Comparison of ENCODE assay signal across 1 cellular context in genomic region chr3:49689046-49689886, GRCh38.
TF ChIP-seq lines count a peak whose summit lies in the region.

Gene MST1 (minus strand): TSS chr3:49689474. CDS start chr3:49688691, 783 bp downstream.
Gene RNF123 (plus strand): TSS chr3:49689557. CDS start chr3:49691166, 1,609 bp downstream.

TF ChIP-seq in K562, 482 proteins besides CTCF, POLR2A, EP300 and RAD21 (continued from another document and continues in another):
- TF ChIP-seq, protein P1, sequence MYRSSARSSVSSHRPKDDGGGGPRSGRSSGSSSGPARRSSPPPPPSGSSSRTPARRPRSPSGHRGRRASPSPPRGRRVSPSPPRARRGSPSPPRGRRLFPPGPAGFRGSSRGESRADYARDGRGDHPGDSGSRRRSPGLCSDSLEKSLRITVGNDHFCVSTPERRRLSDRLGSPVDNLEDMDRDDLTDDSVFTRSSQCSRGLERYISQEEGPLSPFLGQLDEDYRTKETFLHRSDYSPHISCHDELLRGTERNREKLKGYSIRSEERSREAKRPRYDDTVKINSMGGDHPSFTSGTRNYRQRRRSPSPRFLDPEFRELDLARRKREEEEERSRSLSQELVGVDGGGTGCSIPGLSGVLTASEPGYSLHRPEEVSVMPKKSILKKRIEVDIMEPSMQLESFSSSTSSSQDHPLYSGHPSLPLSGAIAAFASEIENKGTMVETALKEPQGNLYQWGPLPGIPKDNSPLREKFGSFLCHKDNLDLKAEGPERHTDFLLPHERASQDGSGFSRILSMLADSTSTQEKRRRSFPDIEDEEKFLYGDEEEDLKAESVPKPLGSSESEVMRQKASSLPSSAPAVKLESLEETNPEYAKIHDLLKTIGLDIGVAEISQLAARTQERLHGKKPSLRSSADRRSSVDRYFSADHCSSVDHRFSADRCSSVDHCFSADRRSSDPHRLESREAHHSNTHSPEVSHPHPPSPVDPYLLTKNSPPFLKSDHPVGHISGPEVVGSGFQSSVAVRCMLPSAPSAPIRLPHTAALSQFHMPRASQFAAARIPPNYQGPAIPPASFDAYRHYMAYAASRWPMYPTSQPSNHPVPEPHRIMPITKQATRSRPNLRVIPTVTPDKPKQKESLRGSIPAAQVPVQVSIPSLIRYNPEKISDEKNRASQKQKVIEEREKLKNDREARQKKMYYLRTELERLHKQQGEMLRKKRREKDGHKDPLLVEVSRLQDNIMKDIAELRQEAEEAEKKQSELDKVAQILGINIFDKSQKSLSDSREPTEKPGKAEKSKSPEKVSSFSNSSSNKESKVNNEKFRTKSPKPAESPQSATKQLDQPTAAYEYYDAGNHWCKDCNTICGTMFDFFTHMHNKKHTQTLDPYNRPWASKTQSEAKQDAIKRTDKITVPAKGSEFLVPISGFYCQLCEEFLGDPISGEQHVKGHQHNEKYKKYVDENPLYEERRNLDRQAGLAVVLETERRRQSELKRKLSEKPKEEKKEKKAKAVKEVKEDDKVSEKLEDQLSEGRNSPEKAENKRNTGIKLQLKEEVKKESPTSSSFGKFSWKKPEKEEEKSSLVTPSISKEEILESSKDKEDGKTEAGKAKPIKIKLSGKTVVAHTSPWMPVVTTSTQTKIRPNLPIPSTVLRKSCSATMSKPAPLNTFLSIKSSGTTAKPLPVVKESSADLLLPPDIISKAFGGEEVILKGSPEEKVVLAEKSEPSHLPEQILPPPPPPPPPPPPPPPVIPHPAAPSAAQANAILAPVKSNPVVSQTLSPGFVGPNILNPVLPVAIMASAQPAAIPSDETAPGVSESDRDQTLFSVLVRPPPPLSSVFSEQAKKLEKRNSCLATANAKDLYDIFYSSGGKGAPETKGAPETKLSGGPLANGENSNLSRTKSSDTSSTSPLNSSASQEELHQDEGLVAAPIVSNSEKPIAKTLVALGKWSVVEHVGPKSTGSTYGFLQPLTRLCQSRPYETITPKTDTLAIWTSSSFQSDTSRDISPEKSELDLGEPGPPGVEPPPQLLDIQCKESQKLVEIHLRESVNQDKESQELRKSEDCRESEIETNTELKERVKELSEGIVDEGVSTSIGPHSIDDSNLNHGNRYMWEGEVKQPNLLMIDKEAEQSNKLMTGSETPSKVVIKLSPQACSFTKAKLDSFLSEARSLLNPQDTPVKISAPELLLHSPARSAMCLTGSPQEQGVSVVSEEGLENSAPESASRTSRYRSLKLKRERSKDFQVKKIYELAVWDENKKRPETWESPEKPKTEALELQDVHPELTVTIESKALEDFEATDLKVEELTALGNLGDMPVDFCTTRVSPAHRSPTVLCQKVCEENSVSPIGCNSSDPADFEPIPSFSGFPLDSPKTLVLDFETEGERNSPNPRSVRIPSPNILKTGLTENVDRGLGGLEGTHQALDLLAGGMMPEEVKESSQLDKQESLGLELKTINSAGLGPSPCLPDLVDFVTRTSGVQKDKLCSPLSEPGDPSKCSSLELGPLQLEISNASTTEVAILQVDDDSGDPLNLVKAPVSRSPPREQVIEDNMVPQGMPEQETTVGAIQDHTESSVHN (IDR thresholded peaks at IDR 0.05; ENCODE audit: borderline replicate concordance in 1 of 2, low read depth in 1 of 2) = no peak
- TF ChIP-seq TARDBP (IDR thresholded peaks at IDR 0.05) (no peak), RREB1 (CRISPR knock-in tag; IDR thresholded peaks at IDR 0.05) (no peak), LEF1 (IDR thresholded peaks at IDR 0.05) (no peak), RFX7 (CRISPR knock-in tag; IDR thresholded peaks at IDR 0.05) (no peak), ZFX (CRISPR knock-in tag; IDR thresholded peaks at IDR 0.05) (peak; percentile 77), HBP1 (CRISPR knock-in tag; IDR thresholded peaks at IDR 0.05) (peak; percentile 64; the same call in 1 of the 2 replicates), NUFIP1 (IDR thresholded peaks at IDR 0.05; ENCODE audit: partially characterized antibody) (no peak), TFAM (CRISPR knock-in tag; conservative IDR thresholded peaks at IDR 0.05) (no peak), RBM17 (IDR thresholded peaks at IDR 0.05; ENCODE audit: borderline replicate concordance, low read depth, low read length) (no peak), YBX1 (IDR thresholded peaks at IDR 0.05) (no peak), BMI1 (IDR thresholded peaks at IDR 0.05; ENCODE audit: low read length) (no peak), POLR2H (tag; IDR thresholded peaks at IDR 0.05; ENCODE audit: low read depth) (no peak), ZSCAN32 (CRISPR knock-in tag; IDR thresholded peaks at IDR 0.05) (0 out of 2 replicates have a peak, but pooled peaks have one; percentile 28), TCFL5 (CRISPR knock-in tag; conservative IDR thresholded peaks at IDR 0.05) (no peak), NCOA1 (IDR thresholded peaks at IDR 0.05; ENCODE audit: low read depth) (0 out of 2 replicates have a peak, but pooled peaks have one; percentile 57), MAFG (tag; conservative IDR thresholded peaks at IDR 0.05) (no peak), DPF2 (IDR thresholded peaks at IDR 0.05) (0 out of 2 replicates have a peak, but pooled peaks have one; percentile 19), SRSF9 (IDR thresholded peaks at IDR 0.05; ENCODE audit: borderline replicate concordance, low read depth, low read length) (no peak), POLR2AphosphoS2 (IDR thresholded peaks at IDR 0.05; ENCODE audit: low read length) (0 out of 2 replicates have a peak, but pooled peaks have one; percentile 43), ZC3H8 (IDR thresholded peaks at IDR 0.05) (no peak), ZNF589 (CRISPR knock-in tag; IDR thresholded peaks at IDR 0.05; ENCODE audit: low read depth) (no peak), RHOXF2B (CRISPR knock-in tag; conservative IDR thresholded peaks at IDR 0.05) (no peak), SETDB1 (IDR thresholded peaks at IDR 0.05; ENCODE audit: low read length) (no peak), SP2 (IDR thresholded peaks at IDR 0.05; ENCODE audit: extremely low read depth, low read depth, low read length, poor library complexity, severe bottlenecking) (no peak), MBD2 (IDR thresholded peaks at IDR 0.05; ENCODE audit: borderline replicate concordance, low read depth) (no peak), STAG1 (CRISPR knock-in tag; IDR thresholded peaks at IDR 0.05; ENCODE audit: borderline replicate concordance) (no peak)
- TF ChIP-seq, protein P2, sequence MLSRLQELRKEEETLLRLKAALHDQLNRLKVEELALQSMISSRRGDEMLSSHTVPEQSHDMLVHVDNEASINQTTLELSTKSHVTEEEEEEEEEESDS (CRISPR knock-in tag; IDR thresholded peaks at IDR 0.05) = no peak
- TF ChIP-seq, protein P3, sequence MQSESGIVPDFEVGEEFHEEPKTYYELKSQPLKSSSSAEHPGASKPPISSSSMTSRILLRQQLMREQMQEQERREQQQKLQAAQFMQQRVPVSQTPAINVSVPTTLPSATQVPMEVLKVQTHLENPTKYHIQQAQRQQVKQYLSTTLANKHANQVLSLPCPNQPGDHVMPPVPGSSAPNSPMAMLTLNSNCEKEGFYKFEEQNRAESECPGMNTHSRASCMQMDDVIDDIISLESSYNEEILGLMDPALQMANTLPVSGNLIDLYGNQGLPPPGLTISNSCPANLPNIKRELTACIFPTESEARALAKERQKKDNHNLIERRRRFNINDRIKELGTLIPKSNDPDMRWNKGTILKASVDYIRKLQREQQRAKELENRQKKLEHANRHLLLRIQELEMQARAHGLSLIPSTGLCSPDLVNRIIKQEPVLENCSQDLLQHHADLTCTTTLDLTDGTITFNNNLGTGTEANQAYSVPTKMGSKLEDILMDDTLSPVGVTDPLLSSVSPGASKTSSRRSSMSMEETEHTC (IDR thresholded peaks at IDR 0.05) = 0 out of 2 replicates have a peak, but pooled peaks have one; percentile 5
- TF ChIP-seq, protein P4, sequence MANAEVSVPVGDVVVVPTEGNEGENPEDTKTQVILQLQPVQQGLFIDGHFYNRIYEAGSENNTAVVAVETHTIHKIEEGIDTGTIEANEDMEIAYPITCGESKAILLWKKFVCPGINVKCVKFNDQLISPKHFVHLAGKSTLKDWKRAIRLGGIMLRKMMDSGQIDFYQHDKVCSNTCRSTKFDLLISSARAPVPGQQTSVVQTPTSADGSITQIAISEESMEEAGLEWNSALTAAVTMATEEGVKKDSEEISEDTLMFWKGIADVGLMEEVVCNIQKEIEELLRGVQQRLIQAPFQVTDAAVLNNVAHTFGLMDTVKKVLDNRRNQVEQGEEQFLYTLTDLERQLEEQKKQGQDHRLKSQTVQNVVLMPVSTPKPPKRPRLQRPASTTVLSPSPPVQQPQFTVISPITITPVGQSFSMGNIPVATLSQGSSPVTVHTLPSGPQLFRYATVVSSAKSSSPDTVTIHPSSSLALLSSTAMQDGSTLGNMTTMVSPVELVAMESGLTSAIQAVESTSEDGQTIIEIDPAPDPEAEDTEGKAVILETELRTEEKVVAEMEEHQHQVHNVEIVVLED (CRISPR knock-in tag; IDR thresholded peaks at IDR 0.05) = peak; percentile 41; the same call in 1 of the 2 replicates
- TF ChIP-seq, protein P5, sequence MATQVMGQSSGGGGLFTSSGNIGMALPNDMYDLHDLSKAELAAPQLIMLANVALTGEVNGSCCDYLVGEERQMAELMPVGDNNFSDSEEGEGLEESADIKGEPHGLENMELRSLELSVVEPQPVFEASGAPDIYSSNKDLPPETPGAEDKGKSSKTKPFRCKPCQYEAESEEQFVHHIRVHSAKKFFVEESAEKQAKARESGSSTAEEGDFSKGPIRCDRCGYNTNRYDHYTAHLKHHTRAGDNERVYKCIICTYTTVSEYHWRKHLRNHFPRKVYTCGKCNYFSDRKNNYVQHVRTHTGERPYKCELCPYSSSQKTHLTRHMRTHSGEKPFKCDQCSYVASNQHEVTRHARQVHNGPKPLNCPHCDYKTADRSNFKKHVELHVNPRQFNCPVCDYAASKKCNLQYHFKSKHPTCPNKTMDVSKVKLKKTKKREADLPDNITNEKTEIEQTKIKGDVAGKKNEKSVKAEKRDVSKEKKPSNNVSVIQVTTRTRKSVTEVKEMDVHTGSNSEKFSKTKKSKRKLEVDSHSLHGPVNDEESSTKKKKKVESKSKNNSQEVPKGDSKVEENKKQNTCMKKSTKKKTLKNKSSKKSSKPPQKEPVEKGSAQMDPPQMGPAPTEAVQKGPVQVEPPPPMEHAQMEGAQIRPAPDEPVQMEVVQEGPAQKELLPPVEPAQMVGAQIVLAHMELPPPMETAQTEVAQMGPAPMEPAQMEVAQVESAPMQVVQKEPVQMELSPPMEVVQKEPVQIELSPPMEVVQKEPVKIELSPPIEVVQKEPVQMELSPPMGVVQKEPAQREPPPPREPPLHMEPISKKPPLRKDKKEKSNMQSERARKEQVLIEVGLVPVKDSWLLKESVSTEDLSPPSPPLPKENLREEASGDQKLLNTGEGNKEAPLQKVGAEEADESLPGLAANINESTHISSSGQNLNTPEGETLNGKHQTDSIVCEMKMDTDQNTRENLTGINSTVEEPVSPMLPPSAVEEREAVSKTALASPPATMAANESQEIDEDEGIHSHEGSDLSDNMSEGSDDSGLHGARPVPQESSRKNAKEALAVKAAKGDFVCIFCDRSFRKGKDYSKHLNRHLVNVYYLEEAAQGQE (CRISPR knock-in tag; IDR thresholded peaks at IDR 0.05; ENCODE audit: low read depth) = peak; percentile 77; the same call in 1 of the 2 replicates
- TF ChIP-seq, protein P6, sequence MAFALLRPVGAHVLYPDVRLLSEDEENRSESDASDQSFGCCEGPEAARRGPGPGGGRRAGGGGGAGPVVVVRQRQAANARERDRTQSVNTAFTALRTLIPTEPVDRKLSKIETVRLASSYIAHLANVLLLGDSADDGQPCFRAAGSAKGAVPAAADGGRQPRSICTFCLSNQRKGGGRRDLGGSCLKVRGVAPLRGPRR (CRISPR knock-in tag; IDR thresholded peaks at IDR 0.05) = no peak
- TF ChIP-seq, protein P7, sequence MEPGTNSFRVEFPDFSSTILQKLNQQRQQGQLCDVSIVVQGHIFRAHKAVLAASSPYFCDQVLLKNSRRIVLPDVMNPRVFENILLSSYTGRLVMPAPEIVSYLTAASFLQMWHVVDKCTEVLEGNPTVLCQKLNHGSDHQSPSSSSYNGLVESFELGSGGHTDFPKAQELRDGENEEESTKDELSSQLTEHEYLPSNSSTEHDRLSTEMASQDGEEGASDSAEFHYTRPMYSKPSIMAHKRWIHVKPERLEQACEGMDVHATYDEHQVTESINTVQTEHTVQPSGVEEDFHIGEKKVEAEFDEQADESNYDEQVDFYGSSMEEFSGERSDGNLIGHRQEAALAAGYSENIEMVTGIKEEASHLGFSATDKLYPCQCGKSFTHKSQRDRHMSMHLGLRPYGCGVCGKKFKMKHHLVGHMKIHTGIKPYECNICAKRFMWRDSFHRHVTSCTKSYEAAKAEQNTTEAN (CRISPR knock-in tag; IDR thresholded peaks at IDR 0.05) = no peak
